22 cellular contexts compared by ENCODE assay signal in the genomic region with DNA sequence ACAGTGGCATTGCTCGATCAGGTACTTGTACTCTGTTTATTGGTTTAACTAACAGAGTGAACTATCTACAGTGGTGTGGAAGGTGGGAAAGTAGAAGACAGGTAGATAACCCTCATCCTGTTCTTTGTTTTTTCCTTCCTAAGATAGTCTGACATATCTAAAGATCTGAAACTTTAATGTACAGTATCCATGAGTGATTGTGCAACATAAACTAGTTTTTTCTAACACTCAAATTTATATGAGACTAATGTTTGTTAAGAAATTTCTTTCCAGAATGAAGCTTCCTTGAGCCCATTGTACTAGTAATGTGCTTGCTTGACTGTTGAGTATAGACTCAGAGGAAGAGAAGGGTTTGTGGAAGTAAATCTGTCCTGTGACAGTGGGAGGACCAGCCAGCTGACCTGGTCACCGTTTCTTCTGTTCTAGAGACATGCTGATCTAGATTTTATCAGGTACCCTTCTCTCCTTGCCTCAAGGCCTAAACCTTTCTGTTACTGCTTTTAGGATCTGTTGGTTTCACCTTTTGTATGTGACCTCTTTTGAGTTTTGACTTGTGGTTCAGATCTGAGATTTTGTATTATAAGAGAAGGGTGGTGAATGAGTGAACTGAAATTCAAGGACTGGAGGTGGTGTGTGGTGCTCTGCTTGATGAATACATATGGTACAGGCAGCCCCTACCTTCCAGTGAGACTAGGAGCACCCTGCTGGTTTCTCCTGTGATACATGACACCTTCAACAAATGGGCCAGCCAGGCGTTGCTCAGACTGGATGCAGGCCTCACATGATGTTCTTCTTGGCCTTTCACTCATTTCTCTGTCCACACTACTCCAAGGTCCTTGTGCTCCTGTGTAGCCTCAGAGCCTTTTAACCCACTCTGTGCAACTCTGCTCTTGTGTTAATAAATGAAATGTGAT.
DNase-seq lines count a peak whose midpoint lies in the region; ATAC-seq and TF ChIP-seq lines count a peak whose summit lies in the region.
"Had no signal": no experiment of that assay in that cellular context is flagged by ENCODE, and none has a peak within 500 bp of the region (broad histone marks: within the 10 kb centered on the region; RNA-seq: fewer than 3 reads in every experiment).

No MANE protein-coding gene starts in this region.

- intact Hi-C loops in aorta (cut with DNase I) = no loop called here

- H3K79me2 ChIP-seq in KMS-11 (ENCODE audit: insufficient read depth, low read depth) = no peaks in the 10 kb centered on the region

- H3K36me3 ChIP-seq in KMS-11 (ENCODE audit: insufficient read depth) (no peaks in the 10 kb centered on the region), aorta (ENCODE audit: control insufficient read depth in 1 of 2, insufficient read depth in 2 of 2, low read length in 1 of 2) (peaks cover 4 to 9% of the 10 kb centered on the region in 2 donors)
- H3K36me3 ChIP-seq: prostate gland had no signal

- no peaks in the 10 kb centered on the region for H3K27me3 ChIP-seq in KMS-11 (ENCODE audit: insufficient read depth, low read depth)
- no peaks in the 10 kb centered on the region for H3K27me3 ChIP-seq in foreskin keratinocyte
- H3K27me3 ChIP-seq in aorta (ENCODE audit: control insufficient read depth in 1 of 2, insufficient read depth in 2 of 2, low read length in 1 of 2) = no peaks in the 10 kb centered on the region
- H3K27me3 ChIP-seq: BLaER1 treated with 17β-estradiol and CSF1 and Interleukin-3, amounts not matched to agents 10 nM and 100 nM; heart right ventricle; SJSA1; testis had no signal

- WGBS in aorta, 2 donors = 60 to 65% methylated on average over 3 of the region's 3 CpGs

- peaks cover 12% of the 10 kb centered on the region for H3K4me1 Mint-ChIP-seq in stimulated activated effector memory CD8-positive, alpha-beta T cell treated with anti-CD3 and anti-CD28 coated beads, Interleukin-12 subunit alpha, Interleukin-12 subunit beta, amount 100 ng/mL, for 72 hours
- H3K4me1 Mint-ChIP-seq: activated B cell treated with CpG ODN at 0.5 μM for 24 hours, memory B cell had no signal

- no peaks in the 10 kb centered on the region for H4K20me1 ChIP-seq in KMS-11 (ENCODE audit: insufficient read depth)

- H3K4me3 ChIP-seq in KMS-11 (IDR thresholded peaks at IDR 0.05; ENCODE audit: insufficient read depth, low read depth, low read length) (no peak overlapping the region), aorta (ENCODE audit: low read length in 2 of 2) (no peak overlapping the region)
- H3K4me3 ChIP-seq: BLaER1 treated with 17β-estradiol and CSF1 and Interleukin-3, amounts not matched to agents 10 nM and 100 nM; heart right ventricle; prostate gland; SJSA1; testis had no signal

- no peak overlapping the region for H2AFZ ChIP-seq in KMS-11 (ENCODE audit: low read depth)

- H3K4me3 Mint-ChIP-seq in stimulated activated effector memory CD8-positive, alpha-beta T cell treated with anti-CD3 and anti-CD28 coated beads, Interleukin-12 subunit alpha, Interleukin-12 subunit beta, amount 100 ng/mL, for 72 hours = no peak overlapping the region
- H3K4me3 Mint-ChIP-seq: activated B cell treated with CpG ODN at 0.5 μM for 24 hours; central memory CD8-positive, alpha-beta T cell; memory B cell; natural killer cell had no signal

- 0 out of 2 replicates have a peak overlapping the region, but pooled peaks have one; percentile 16 for H3K4me2 ChIP-seq in KMS-11
- H3K4me2 ChIP-seq: BLaER1 treated with 17β-estradiol and CSF1 and Interleukin-3, amounts not matched to agents 10 nM and 100 nM had no signal

- no peak overlapping the region for H3K27ac Mint-ChIP-seq in stimulated activated effector memory CD8-positive, alpha-beta T cell treated with anti-CD3 and anti-CD28 coated beads, Interleukin-12 subunit alpha, Interleukin-12 subunit beta, amount 100 ng/mL, for 72 hours
- H3K27ac Mint-ChIP-seq: activated B cell treated with CpG ODN at 0.5 μM for 24 hours, memory B cell had no signal

- H3K9ac ChIP-seq in KMS-11 = no peak overlapping the region
- H3K9ac ChIP-seq: BLaER1 treated with 17β-estradiol and CSF1 and Interleukin-3, amounts not matched to agents 10 nM and 100 nM had no signal

- no peaks in the 10 kb centered on the region for H3K9me3 Mint-ChIP-seq in stimulated activated effector memory CD8-positive, alpha-beta T cell treated with anti-CD3 and anti-CD28 coated beads, Interleukin-12 subunit alpha, Interleukin-12 subunit beta, amount 100 ng/mL, for 72 hours
- H3K9me3 Mint-ChIP-seq: activated B cell treated with CpG ODN at 0.5 μM for 24 hours; central memory CD8-positive, alpha-beta T cell; memory B cell; natural killer cell had no signal

- peaks cover 17% of the 10 kb centered on the region for H3K4me1 ChIP-seq in KMS-11 (ENCODE audit: low read depth, poor library complexity, severe bottlenecking)
- peaks cover 20% of the 10 kb centered on the region for H3K4me1 ChIP-seq in foreskin keratinocyte
- H3K4me1 ChIP-seq in aorta (ENCODE audit: control insufficient read depth in 1 of 2, insufficient read depth in 2 of 2, low read length in 2 of 2) = peaks cover 0 to 2% of the 10 kb centered on the region in 2 donors
- H3K4me1 ChIP-seq: prostate gland, testis had no signal

- no peak for TF ChIP-seq CTCF in KMS-11 (conservative IDR thresholded peaks at IDR 0.05; ENCODE audit: low read depth, low read length)
- no peak for TF ChIP-seq CTCF in foreskin keratinocyte (conservative IDR thresholded peaks at IDR 0.05)

- peaks cover 64% of the 10 kb centered on the region for H3K36me3 Mint-ChIP-seq in stimulated activated effector memory CD8-positive, alpha-beta T cell treated with anti-CD3 and anti-CD28 coated beads, Interleukin-12 subunit alpha, Interleukin-12 subunit beta, amount 100 ng/mL, for 72 hours
- H3K36me3 Mint-ChIP-seq: memory B cell had no signal

- no peak overlapping the region; the same call in 1 of the 2 replicates for H3K27ac ChIP-seq in KMS-11
- H3K27ac ChIP-seq in foreskin keratinocyte = peak overlapping the region; percentile 50
- H3K27ac ChIP-seq in aorta (ENCODE audit: low read depth in 1 of 2, low read length in 2 of 2) = no peak overlapping the region
- H3K27ac ChIP-seq: BLaER1 treated with 17β-estradiol and CSF1 and Interleukin-3, amounts not matched to agents 10 nM and 100 nM; prostate gland; SJSA1; testis had no signal

- H3K9me3 ChIP-seq in aorta (ENCODE audit: control insufficient read depth, low read length) = no peaks in the 10 kb centered on the region
- H3K9me3 ChIP-seq: BLaER1 treated with 17β-estradiol and CSF1 and Interleukin-3, amounts not matched to agents 10 nM and 100 nM; heart right ventricle; prostate gland; SJSA1; testis had no signal

- ATAC-seq in foreskin keratinocyte = no peak
- peak; percentile 55 for ATAC-seq in stimulated activated effector memory CD8-positive, alpha-beta T cell treated with anti-CD3 and anti-CD28 coated beads, Interleukin-12 subunit alpha, Interleukin-12 subunit beta, amount 100 ng/mL, for 72 hours
- no peak for ATAC-seq in aorta (ENCODE audit: low FRiP score)
- ATAC-seq: natural killer cell had no signal

- peak; percentile 18 for DNase-seq in NCI-H2171 treated with DMSO at 0.1 percent for 48 hours (lab: John Stamatoyannopoulos, UW)
- no peak for DNase-seq in NCI-H2171 (lab: John Stamatoyannopoulos, UW)
- DNase-seq in foreskin keratinocyte = no peak
- DNase-seq in stimulated activated effector memory CD8-positive, alpha-beta T cell treated with anti-CD3 and anti-CD28 coated beads, Interleukin-12 subunit alpha, Interleukin-12 subunit beta, amount 100 ng/mL, for 72 hours (ENCODE audit: low spot score in 2 of 2) = no peak
- DNase-seq in aorta = no peak
- DNase-seq in NCI-H1694 (lab: John Stamatoyannopoulos, UW) = no peak
- no peak for DNase-seq in NCI-H524 treated with DMSO at 0.1 percent for 48 hours (lab: John Stamatoyannopoulos, UW)
- DNase-seq: activated B cell treated with CpG ODN at 0.5 μM for 24 hours; activated effector memory CD4-positive, alpha-beta T cell treated with anti-CD3 and anti-CD28 coated beads, Interleukin-2, amount 50 U/mL, for 16 hours; effector CD8-positive, alpha-beta T cell; heart right ventricle; kidney; natural killer cell; NCI-H2029; stimulated activated CD4-positive, alpha-beta T cell treated with anti-CD3 and anti-CD28 coated beads, Interleukin-12 subunit alpha, Interleukin-12 subunit beta, amount 100 ng/mL, for 4 hours; testis had no signal
